ENCODE assay signal across 18 cellular contexts in genomic region chr1:54653036-54653435, GRCh38. TPM values are rescaled to one million over a fixed set of nuclear protein-coding genes. Genes with fewer than 3 reads are reported as not detected.
DNase-seq lines count a peak whose midpoint lies in the region; ATAC-seq and TF ChIP-seq lines count a peak whose summit lies in the region.
"Had no signal": no experiment of that assay in that cellular context is flagged by ENCODE, and none has a peak within 500 bp of the region (broad histone marks: within the 10 kb centered on the region; RNA-seq: fewer than 3 reads in every experiment).

No MANE protein-coding gene starts in this region.

- no peak overlapping the region for H3K27ac ChIP-seq in SK-N-SH (ENCODE audit: low read depth in 2 of 2, low read length in 1 of 2)
- no peak overlapping the region for H3K27ac ChIP-seq in WERI-Rb-1
- H3K27ac ChIP-seq: 22Rv1; BLaER1 treated with 17β-estradiol and CSF1 and Interleukin-3, amounts not matched to agents 10 nM and 100 nM; PC-9 had no signal

- 0 out of 2 replicates have a peak, but pooled peaks cover under 1% of the 10 kb centered on the region for H3K9me3 ChIP-seq in SK-N-SH
- H3K9me3 ChIP-seq in WERI-Rb-1 (ENCODE audit: severe bottlenecking): peaks cover under 1% of the 10 kb centered on the region
- H3K9me3 ChIP-seq: HAP-1 had no signal

- TF ChIP-seq RAD21 in SK-N-SH (IDR thresholded peaks at IDR 0.05; ENCODE audit: low read length): no peak

- H3K36me3 Mint-ChIP-seq in activated naive CD8-positive, alpha-beta T cell treated with anti-CD3 and anti-CD28 coated beads for 36 hours: no peaks in the 10 kb centered on the region
- no peaks in the 10 kb centered on the region for H3K36me3 Mint-ChIP-seq in activated CD4-positive, alpha-beta memory T cell treated with anti-CD3 and anti-CD28 coated beads, Interleukin-2, amount 10 ng/mL, durations not matched to agents 7 days and 5 days (ENCODE audit: low read depth)

- H3K27me3 Mint-ChIP-seq in activated naive CD8-positive, alpha-beta T cell treated with anti-CD3 and anti-CD28 coated beads for 36 hours: no peaks in the 10 kb centered on the region
- H3K27me3 Mint-ChIP-seq in activated CD4-positive, alpha-beta memory T cell treated with anti-CD3 and anti-CD28 coated beads, Interleukin-2, amount 10 ng/mL, durations not matched to agents 7 days and 5 days: peaks cover 20% of the 10 kb centered on the region

- CTCF ChIA-PET in SK-N-SH (lab: Yijun Ruan, JAX): interaction anchor here (0.7 to 1.2 kb wide), 2 partner anchors 17 to 19 kb away, joined by 3 to 4 read pairs; no protein-coding TSS in a partner anchor
- CTCF ChIA-PET in activated CD4-positive, alpha-beta memory T cell treated with anti-CD3 and anti-CD28 coated beads, Interleukin-2, amount 10 ng/mL, durations not matched to agents 7 days and 5 days (lab: Charles Lee): no interaction called here

- H3K4me3 ChIP-seq in SK-N-SH (ENCODE audit: low read depth in 2 of 2, low read length in 1 of 2) (no peak overlapping the region), WERI-Rb-1 (ENCODE audit: low read depth, low read length) (no peak overlapping the region)
- H3K4me3 ChIP-seq: BLaER1 treated with 17β-estradiol and CSF1 and Interleukin-3, amounts not matched to agents 10 nM and 100 nM; HAP-1; PC-9 had no signal

- POLR2A ChIA-PET in SK-N-SH (lab: Yijun Ruan, JAX): no interaction called here
- POLR2A ChIA-PET in activated CD4-positive, alpha-beta memory T cell treated with anti-CD3 and anti-CD28 coated beads, Interleukin-2, amount 10 ng/mL, durations not matched to agents 7 days and 5 days (lab: Charles Lee): interaction anchor here (0.7 kb wide), 1 partner anchor 267 kb away, joined by 3 read pairs; no protein-coding TSS in a partner anchor

- H3K27ac Mint-ChIP-seq in activated naive CD8-positive, alpha-beta T cell treated with anti-CD3 and anti-CD28 coated beads for 36 hours: no peak overlapping the region
- no peak overlapping the region for H3K27ac Mint-ChIP-seq in activated CD4-positive, alpha-beta memory T cell treated with anti-CD3 and anti-CD28 coated beads, Interleukin-2, amount 10 ng/mL, durations not matched to agents 7 days and 5 days

- H3K4me2 ChIP-seq in SK-N-SH: no peak overlapping the region
- H3K4me2 ChIP-seq: PC-9 had no signal

- H3K4me3 Mint-ChIP-seq in activated naive CD8-positive, alpha-beta T cell treated with anti-CD3 and anti-CD28 coated beads for 36 hours: no peak overlapping the region
- H3K4me3 Mint-ChIP-seq in activated CD4-positive, alpha-beta memory T cell treated with anti-CD3 and anti-CD28 coated beads, Interleukin-2, amount 10 ng/mL, durations not matched to agents 7 days and 5 days: no peak overlapping the region

- peaks cover 2% of the 10 kb centered on the region for H3K9me3 Mint-ChIP-seq in activated naive CD8-positive, alpha-beta T cell treated with anti-CD3 and anti-CD28 coated beads for 36 hours
- H3K9me3 Mint-ChIP-seq in activated CD4-positive, alpha-beta memory T cell treated with anti-CD3 and anti-CD28 coated beads, Interleukin-2, amount 10 ng/mL, durations not matched to agents 7 days and 5 days: peaks cover 2% of the 10 kb centered on the region

- no peaks in the 10 kb centered on the region for H3K4me1 Mint-ChIP-seq in activated naive CD8-positive, alpha-beta T cell treated with anti-CD3 and anti-CD28 coated beads for 36 hours
- no peaks in the 10 kb centered on the region for H3K4me1 Mint-ChIP-seq in activated CD4-positive, alpha-beta memory T cell treated with anti-CD3 and anti-CD28 coated beads, Interleukin-2, amount 10 ng/mL, durations not matched to agents 7 days and 5 days

- H3F3A ChIP-seq in SK-N-SH (replicated peaks; ENCODE audit: insufficient read depth): no peaks in the 10 kb centered on the region

- TF ChIP-seq CTCF in SK-N-SH (IDR thresholded peaks at IDR 0.05) (no peak), WERI-Rb-1 (IDR thresholded peaks at IDR 0.05; ENCODE audit: low read depth, low read length) (no peak)

- no peaks in the 10 kb centered on the region for H3K4me1 ChIP-seq in SK-N-SH (ENCODE audit: control insufficient read depth in 1 of 2, insufficient read depth in 2 of 2, low read depth in 1 of 2, low read length in 1 of 2)
- H3K4me1 ChIP-seq: HAP-1 had no signal

- no peak overlapping the region for H2AFZ ChIP-seq in SK-N-SH (ENCODE audit: low read depth)
- H2AFZ ChIP-seq: PC-9 had no signal

- no peaks in the 10 kb centered on the region for H4K20me1 ChIP-seq in SK-N-SH (ENCODE audit: insufficient read depth)
- H4K20me1 ChIP-seq: BLaER1 treated with 17β-estradiol and CSF1 and Interleukin-3, amounts not matched to agents 10 nM and 100 nM had no signal

- no peak for ATAC-seq in SK-N-SH treated with all-trans-retinoic acid at 6 μM for 48 hours

- 50% methylated on average over 4 of the region's 4 CpGs for WGBS in SK-N-SH (ENCODE audit: low lambda C conversion rate)

- H3K9me2 ChIP-seq in SK-N-SH: no peaks in the 10 kb centered on the region

- no peak overlapping the region for H3K9ac ChIP-seq in SK-N-SH
- H3K9ac ChIP-seq: BLaER1 treated with 17β-estradiol and CSF1 and Interleukin-3, amounts not matched to agents 10 nM and 100 nM had no signal

- DNase-seq in SK-N-SH (no peak), HS-27A (ENCODE audit: low read depth) (peak; percentile 24), iris pigment epithelial cell (ENCODE audit: low read depth) (peak; percentile 23), WERI-Rb-1 (no peak)
- DNase-seq in activated naive CD8-positive, alpha-beta T cell treated with anti-CD3 and anti-CD28 coated beads for 36 hours: no peak
- DNase-seq in activated CD4-positive, alpha-beta memory T cell treated with anti-CD3 and anti-CD28 coated beads, Interleukin-2, amount 10 ng/mL, durations not matched to agents 7 days and 5 days: no peak
- DNase-seq in NK-92 treated with Interleukin-12 subunit alpha and Interleukin-12 subunit beta, amount 100 ng/mL, for 24 hours (lab: John Stamatoyannopoulos, UW): no peak
- DNase-seq: KBM-7, MV-4-11, NCI-H1417 treated with DMSO at 0.1 percent for 48 hours, NCI-H1930, NCI-H446, PC-9 had no signal

- H3K36me3 ChIP-seq in SK-N-SH (replicated peaks in 1 of 2; ENCODE audit: control insufficient read depth in 1 of 2, insufficient read depth in 2 of 2, low read length in 1 of 2) (no peaks in the 10 kb centered on the region), WERI-Rb-1 (no peaks in the 10 kb centered on the region)
- H3K36me3 ChIP-seq: BLaER1 treated with 17β-estradiol and CSF1 and Interleukin-3, amounts not matched to agents 10 nM and 100 nM; HAP-1 had no signal

- H3K79me2 ChIP-seq in SK-N-SH (ENCODE audit: insufficient read depth): no peaks in the 10 kb centered on the region

- no peaks in the 10 kb centered on the region for H3K27me3 ChIP-seq in SK-N-SH (ENCODE audit: insufficient read depth)
- no peaks in the 10 kb centered on the region for H3K27me3 ChIP-seq in WERI-Rb-1 (ENCODE audit: insufficient read depth, low read depth, severe bottlenecking)
- H3K27me3 ChIP-seq: BLaER1 treated with 17β-estradiol and CSF1 and Interleukin-3, amounts not matched to agents 10 nM and 100 nM had no signal

- no peak for TF ChIP-seq EP300 in SK-N-SH (IDR thresholded peaks at IDR 0.05; ENCODE audit: borderline replicate concordance in 1 of 2, low read depth in 1 of 2, low read length in 1 of 2)

TF ChIP-seq in SK-N-SH, 30 proteins besides CTCF, POLR2A, EP300 and RAD21 (continues in another document):
- TF ChIP-seq TCF12 (IDR thresholded peaks at IDR 0.05) (no peak), CHD2 (IDR thresholded peaks at IDR 0.05; ENCODE audit: low read length, partially characterized antibody) (no peak)

TF ChIP-seq in SK-N-SH treated with all-trans-retinoic acid at 6 μM for 48 hours, 23 proteins besides CTCF, POLR2A, EP300 and RAD21 (continues in another document):
- TF ChIP-seq ZFP3 (CRISPR knock-in tag; IDR thresholded peaks at IDR 0.05) (no peak), SNAI2 (CRISPR knock-in tag; IDR thresholded peaks at IDR 0.05) (no peak), ZNF565 (CRISPR knock-in tag; conservative IDR thresholded peaks at IDR 0.05; ENCODE audit: low read depth) (no peak), BACH2 (CRISPR knock-in tag; IDR thresholded peaks at IDR 0.05; ENCODE audit: borderline replicate concordance) (no peak), ESRRG (CRISPR knock-in tag; IDR thresholded peaks at IDR 0.05) (no peak), TOX (CRISPR knock-in tag; IDR thresholded peaks at IDR 0.05; ENCODE audit: borderline replicate concordance) (no peak), ZC3H10 (CRISPR knock-in tag; IDR thresholded peaks at IDR 0.05) (no peak), PATZ1 (CRISPR knock-in tag; IDR thresholded peaks at IDR 0.05; ENCODE audit: borderline replicate concordance) (no peak), OSR1 (CRISPR knock-in tag; IDR thresholded peaks at IDR 0.05) (no peak), ZNF8 (CRISPR knock-in tag; IDR thresholded peaks at IDR 0.05) (no peak), PPARA (CRISPR knock-in tag; IDR thresholded peaks at IDR 0.05; ENCODE audit: borderline replicate concordance) (no peak)

RNA-seq across cellular contexts. Expression of gene MROH7, which starts 11.4 kb away (rescaled TPM):
- 0.51 and 0.52 TPM in 2 replicates for polyA plus RNA-seq in SK-N-SH (2012; rRNA removed)
- polyA plus RNA-seq in SK-N-SH (2012; cell fraction: cytosol; rRNA removed): 0.06 and 0.07 TPM in 2 replicates
- polyA plus RNA-seq in SK-N-SH (2012; cell fraction: nucleus; rRNA removed): 7.3 and 8.1 TPM in 2 replicates
- total RNA-seq in activated naive CD8-positive, alpha-beta T cell treated with anti-CD3 and anti-CD28 coated beads for 36 hours: under 1 TPM; 0.12 to 0.14 TPM
- total RNA-seq in activated CD4-positive, alpha-beta memory T cell treated with anti-CD3 and anti-CD28 coated beads, Interleukin-2, amount 10 ng/mL, durations not matched to agents 7 days and 5 days: under 1 TPM; 0.05 to 0.23 TPM
- total RNA-seq: PC-9 had no signal
- polyA plus RNA-seq: AG04450 had no signal

RNA-seq across cellular contexts. Expression of gene FAM151A, which starts 29.7 kb away (rescaled TPM):
- not detected in 2 replicates for polyA plus RNA-seq in SK-N-SH (2012; rRNA removed)
- polyA plus RNA-seq in SK-N-SH (2012; cell fraction: cytosol; rRNA removed): not detected in 2 replicates
- not detected in 2 replicates for polyA plus RNA-seq in SK-N-SH (2012; cell fraction: nucleus; rRNA removed)
- not detected for total RNA-seq in activated naive CD8-positive, alpha-beta T cell treated with anti-CD3 and anti-CD28 coated beads for 36 hours
- total RNA-seq in activated CD4-positive, alpha-beta memory T cell treated with anti-CD3 and anti-CD28 coated beads, Interleukin-2, amount 10 ng/mL, durations not matched to agents 7 days and 5 days: not detected
- total RNA-seq: PC-9 had no signal
- polyA plus RNA-seq: AG04450 had no signal

Comparison
In these comparisons a context has a peak if more than half of its experiments do, and no peak if none do; other contexts are left out.
1. DNase-seq: peak in HS-27A (single experiment) and iris pigment epithelial cell (single experiment); none in SK-N-SH (single experiment), activated naive CD8-positive, alpha-beta T cell treated with anti-CD3 and anti-CD28 coated beads for 36 hours (single experiment), activated CD4-positive, alpha-beta memory T cell treated with anti-CD3 and anti-CD28 coated beads, Interleukin-2, amount 10 ng/mL, durations not matched to agents 7 days and 5 days (single experiment), WERI-Rb-1 (single experiment) and NK-92 treated with Interleukin-12 subunit alpha and Interleukin-12 subunit beta, amount 100 ng/mL, for 24 hours (single experiment).